Comparison of ENCODE assay signal across 1 cellular context in the genomic region with DNA sequence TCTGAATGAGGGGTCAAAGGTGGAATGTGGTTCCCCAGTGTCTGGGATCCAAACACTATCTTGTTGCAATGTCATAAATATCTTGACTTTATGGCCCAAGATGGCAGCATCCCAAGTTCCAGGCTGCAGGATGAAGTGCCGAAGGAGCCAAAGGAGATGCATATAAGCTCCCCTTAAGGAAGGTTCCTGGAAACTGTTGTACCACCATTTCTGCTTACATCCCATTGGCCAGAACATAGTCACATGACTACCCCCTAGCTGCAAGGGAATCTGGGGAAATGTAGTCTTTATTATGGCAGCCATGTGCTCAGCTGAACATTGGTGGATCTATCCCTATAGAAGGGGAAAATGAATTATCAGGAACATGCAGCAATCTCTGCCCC.
TF ChIP-seq lines count a peak whose summit lies in the region.

No MANE protein-coding gene starts in this region.

TF ChIP-seq in H1, 55 proteins besides CTCF, POLR2A, EP300 and RAD21:
- TF ChIP-seq, protein P1, sequence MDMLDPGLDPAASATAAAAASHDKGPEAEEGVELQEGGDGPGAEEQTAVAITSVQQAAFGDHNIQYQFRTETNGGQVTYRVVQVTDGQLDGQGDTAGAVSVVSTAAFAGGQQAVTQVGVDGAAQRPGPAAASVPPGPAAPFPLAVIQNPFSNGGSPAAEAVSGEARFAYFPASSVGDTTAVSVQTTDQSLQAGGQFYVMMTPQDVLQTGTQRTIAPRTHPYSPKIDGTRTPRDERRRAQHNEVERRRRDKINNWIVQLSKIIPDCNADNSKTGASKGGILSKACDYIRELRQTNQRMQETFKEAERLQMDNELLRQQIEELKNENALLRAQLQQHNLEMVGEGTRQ (IDR thresholded peaks at IDR 0.05; ENCODE audit: low read length) = peak; percentile 71
- TF ChIP-seq SP2 (IDR thresholded peaks at IDR 0.05; ENCODE audit: low read length) (no peak), SIX5 (IDR thresholded peaks at IDR 0.05; ENCODE audit: low read depth, low read length) (peak; percentile 31; the same call in 1 of the 2 replicates), TCF12 (IDR thresholded peaks at IDR 0.05; ENCODE audit: low read depth, low read length) (no peak), RXRA (IDR thresholded peaks at IDR 0.05; ENCODE audit: insufficient read depth, low read depth, low read length) (no peak), BRCA1 (IDR thresholded peaks at IDR 0.05; ENCODE audit: low read depth, low read length) (no peak), SAP30 (IDR thresholded peaks at IDR 0.05; ENCODE audit: insufficient read depth, insufficient replicate concordance, low read length) (no peak), CTBP2 (IDR thresholded peaks at IDR 0.05; ENCODE audit: borderline replicate concordance, insufficient read depth, insufficient read length, low read length) (no peak), KDM5A (IDR thresholded peaks at IDR 0.05; ENCODE audit: low read length) (no peak), CEBPB (IDR thresholded peaks at IDR 0.05; ENCODE audit: low read depth, low read length) (no peak)
- TF ChIP-seq, protein P2, sequence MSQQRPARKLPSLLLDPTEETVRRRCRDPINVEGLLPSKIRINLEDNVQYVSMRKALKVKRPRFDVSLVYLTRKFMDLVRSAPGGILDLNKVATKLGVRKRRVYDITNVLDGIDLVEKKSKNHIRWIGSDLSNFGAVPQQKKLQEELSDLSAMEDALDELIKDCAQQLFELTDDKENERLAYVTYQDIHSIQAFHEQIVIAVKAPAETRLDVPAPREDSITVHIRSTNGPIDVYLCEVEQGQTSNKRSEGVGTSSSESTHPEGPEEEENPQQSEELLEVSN (IDR thresholded peaks at IDR 0.05) = peak; percentile 64; the same call in 1 of the 2 replicates
- TF ChIP-seq, protein P3, sequence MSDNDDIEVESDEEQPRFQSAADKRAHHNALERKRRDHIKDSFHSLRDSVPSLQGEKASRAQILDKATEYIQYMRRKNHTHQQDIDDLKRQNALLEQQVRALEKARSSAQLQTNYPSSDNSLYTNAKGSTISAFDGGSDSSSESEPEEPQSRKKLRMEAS (IDR thresholded peaks at IDR 0.05) = peak; percentile 86
- TF ChIP-seq, protein P4, sequence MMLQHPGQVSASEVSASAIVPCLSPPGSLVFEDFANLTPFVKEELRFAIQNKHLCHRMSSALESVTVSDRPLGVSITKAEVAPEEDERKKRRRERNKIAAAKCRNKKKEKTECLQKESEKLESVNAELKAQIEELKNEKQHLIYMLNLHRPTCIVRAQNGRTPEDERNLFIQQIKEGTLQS (IDR thresholded peaks at IDR 0.05; ENCODE audit: insufficient read depth, low read depth, low read length) = no peak
